ENCODE assay signal across 18 cellular contexts in the genomic region with DNA sequence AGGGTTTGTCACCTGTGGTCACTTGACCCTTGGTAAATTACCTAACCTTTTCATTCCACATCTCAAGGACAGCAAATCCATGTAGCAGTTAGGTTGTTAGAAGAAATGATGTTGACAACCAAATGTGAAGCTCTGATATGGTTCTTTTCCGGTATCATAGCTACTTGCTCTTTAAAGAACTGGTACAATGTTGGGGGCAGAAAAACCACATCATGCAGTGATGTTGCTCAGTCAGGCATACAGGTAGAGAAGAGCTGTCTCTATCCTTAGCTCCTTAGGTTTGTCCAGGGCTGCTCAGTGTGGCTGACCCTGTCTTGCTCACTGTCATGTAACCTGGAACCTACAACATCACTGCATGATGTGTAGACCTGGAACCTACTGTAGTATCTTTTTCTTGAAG.
DNase-seq lines count a peak whose midpoint lies in the region; ATAC-seq and TF ChIP-seq lines count a peak whose summit lies in the region.
"Had no signal": no experiment of that assay in that cellular context is flagged by ENCODE, and none has a peak within 500 bp of the region (broad histone marks: within the 10 kb centered on the region; RNA-seq: fewer than 3 reads in every experiment).

No MANE protein-coding gene starts in this region.

- peak; percentile 44 for ATAC-seq in GM18907 (IDR thresholded peaks at IDR 0.05; ENCODE audit: unreplicated experiment)
- peak; percentile 38 for ATAC-seq in HG02759 (IDR thresholded peaks at IDR 0.05; ENCODE audit: unreplicated experiment)
- ATAC-seq in HG03439 (IDR thresholded peaks at IDR 0.05; ENCODE audit: unreplicated experiment) = no peak
- ATAC-seq: T-cell had no signal

- peaks cover 18 to 98% (median 42%) of the 10 kb centered on the region in 3 donors for H3K4me1 ChIP-seq in esophagus squamous epithelium
- H3K4me1 ChIP-seq in vagina = peaks cover 31% of the 10 kb centered on the region
- peaks cover 19 to 35% (median 23%) of the 10 kb centered on the region in 4 donors for H3K4me1 ChIP-seq in esophagus muscularis mucosa

- no peaks in the 10 kb centered on the region for H3K27me3 Mint-ChIP-seq in activated T-helper 1 cell treated with anti-CD3 and anti-CD28 coated beads, Interleukin-12 subunit alpha, Interleukin-12 subunit beta, Interleukin-2, Interleukin-4 antibody, amounts not matched to agents 30 ng/mL and 10 ng/mL and 1 ng/mL, durations not matched to agents 14 hours and 24 hours and 36 hours (ENCODE audit: insufficient read depth)
- H3K27me3 Mint-ChIP-seq: IgD-negative memory B cell had no signal

- H3K4me3 ChIP-seq in esophagus squamous epithelium = peak overlapping the region in 3 of 4 donors; percentile 4 to 27 (median 11)
- H3K4me3 ChIP-seq in vagina = no peak overlapping the region
- no peak overlapping the region for H3K4me3 ChIP-seq in esophagus muscularis mucosa

- no peak overlapping the region for H3K4me3 Mint-ChIP-seq in activated T-helper 1 cell treated with anti-CD3 and anti-CD28 coated beads, Interleukin-12 subunit alpha, Interleukin-12 subunit beta, Interleukin-2, Interleukin-4 antibody, amounts not matched to agents 30 ng/mL and 10 ng/mL and 1 ng/mL, durations not matched to agents 14 hours and 24 hours and 36 hours
- H3K4me3 Mint-ChIP-seq: HFFc6, T-cell had no signal

- no peaks in the 10 kb centered on the region for H3K9me3 Mint-ChIP-seq in activated T-helper 1 cell treated with anti-CD3 and anti-CD28 coated beads, Interleukin-12 subunit alpha, Interleukin-12 subunit beta, Interleukin-2, Interleukin-4 antibody, amounts not matched to agents 30 ng/mL and 10 ng/mL and 1 ng/mL, durations not matched to agents 14 hours and 24 hours and 36 hours
- H3K9me3 Mint-ChIP-seq: HFFc6, IgD-negative memory B cell, T-cell had no signal

- H3K36me3 Mint-ChIP-seq in activated T-helper 1 cell treated with anti-CD3 and anti-CD28 coated beads, Interleukin-12 subunit alpha, Interleukin-12 subunit beta, Interleukin-2, Interleukin-4 antibody, amounts not matched to agents 30 ng/mL and 10 ng/mL and 1 ng/mL, durations not matched to agents 14 hours and 24 hours and 36 hours (ENCODE audit: low read depth) = no peaks in the 10 kb centered on the region

- no peak for TF ChIP-seq EP300 in esophagus muscularis mucosa (IDR thresholded peaks at IDR 0.05)

- H3K36me3 ChIP-seq in esophagus squamous epithelium = no peaks in the 10 kb centered on the region
- H3K36me3 ChIP-seq in vagina = no peaks in the 10 kb centered on the region
- no peaks in the 10 kb centered on the region for H3K36me3 ChIP-seq in esophagus muscularis mucosa

- TF ChIP-seq POLR2A in esophagus squamous epithelium (IDR thresholded peaks at IDR 0.05) (no peak), vagina (IDR thresholded peaks at IDR 0.05) (no peak), esophagus muscularis mucosa (IDR thresholded peaks at IDR 0.05; ENCODE audit: low read depth) (no peak)

- 90 to 95% methylated on average over 1 of the region's 1 CpG for WGBS in esophagus squamous epithelium, 2 donors
- WGBS in esophagus muscularis mucosa = 27% methylated on average over 1 of the region's 1 CpG

- H3K9me3 ChIP-seq in esophagus squamous epithelium (no peaks in the 10 kb centered on the region), vagina (no peaks in the 10 kb centered on the region), esophagus muscularis mucosa (no peaks in the 10 kb centered on the region)
- H3K9me3 ChIP-seq: SK-N-SH had no signal

- intact Hi-C loops in esophagus squamous epithelium (cut with DNase I) (no loop called here), vagina (cut with DNase I) (no loop called here), esophagus muscularis mucosa (cut with DNase I) (no loop called here)
- intact Hi-C loops in activated T-helper 1 cell treated with anti-CD3 and anti-CD28 coated beads, Interleukin-12 subunit alpha, Interleukin-12 subunit beta, Interleukin-2, Interleukin-4 antibody, amounts not matched to agents 30 ng/mL and 10 ng/mL and 1 ng/mL, durations not matched to agents 14 hours and 24 hours and 36 hours (cut with micrococcal nuclease) = no loop called here

- no peaks in the 10 kb centered on the region for H3K4me1 Mint-ChIP-seq in activated T-helper 1 cell treated with anti-CD3 and anti-CD28 coated beads, Interleukin-12 subunit alpha, Interleukin-12 subunit beta, Interleukin-2, Interleukin-4 antibody, amounts not matched to agents 30 ng/mL and 10 ng/mL and 1 ng/mL, durations not matched to agents 14 hours and 24 hours and 36 hours (ENCODE audit: low read depth)
- H3K4me1 Mint-ChIP-seq: IgD-negative memory B cell, T-cell had no signal

- no peak for TF ChIP-seq CTCF in esophagus squamous epithelium (IDR thresholded peaks at IDR 0.05)
- TF ChIP-seq CTCF in vagina (IDR thresholded peaks at IDR 0.05) = no peak
- TF ChIP-seq CTCF in esophagus muscularis mucosa (IDR thresholded peaks at IDR 0.05) = no peak

- H3K27ac ChIP-seq in esophagus squamous epithelium (peak overlapping the region; percentile 79 to 93 (median 89)), vagina (peak overlapping the region; percentile 45), esophagus muscularis mucosa (replicated peaks in 1 of 4) (no peak overlapping the region)
- H3K27ac ChIP-seq: C4-2B had no signal

- no peak for DNase-seq in esophagus squamous epithelium (lab: John Stamatoyannopoulos, UW)
- DNase-seq in vagina (ENCODE audit: extremely low spot score in 2 of 2) = no peak
- no peak for DNase-seq in esophagus muscularis mucosa (ENCODE audit: extremely low spot score)
- DNase-seq in activated T-helper 1 cell treated with anti-CD3 and anti-CD28 coated beads, Interleukin-12 subunit alpha, Interleukin-12 subunit beta, Interleukin-2, Interleukin-4 antibody, amounts not matched to agents 30 ng/mL and 10 ng/mL and 1 ng/mL, durations not matched to agents 14 hours and 24 hours and 36 hours (ENCODE audit: low spot score) = no peak
- DNase-seq: HFFc6, Karpas-422, MM.1S, NCI-H1092 treated with DMSO at 0.1 percent for 48 hours, NCI-H748 treated with DMSO at 0.1 percent for 48 hours, OCI-M1, SHP77 treated with DMSO at 0.1 percent for 48 hours, SK-N-SH, T-cell had no signal

- H3K27me3 ChIP-seq in esophagus squamous epithelium (no peaks in the 10 kb centered on the region), vagina (no peaks in the 10 kb centered on the region), esophagus muscularis mucosa (no peaks in the 10 kb centered on the region)

- no peak overlapping the region for H3K27ac Mint-ChIP-seq in activated T-helper 1 cell treated with anti-CD3 and anti-CD28 coated beads, Interleukin-12 subunit alpha, Interleukin-12 subunit beta, Interleukin-2, Interleukin-4 antibody, amounts not matched to agents 30 ng/mL and 10 ng/mL and 1 ng/mL, durations not matched to agents 14 hours and 24 hours and 36 hours
- H3K27ac Mint-ChIP-seq: HFFc6, T-cell had no signal

Comparison
In these comparisons a context has a peak if more than half of its experiments do, and no peak if none do; other contexts are left out.
1. H3K27ac ChIP-seq: peak in esophagus squamous epithelium (4 of 4) and vagina (single experiment); none in esophagus muscularis mucosa (0 of 4).
2. H3K4me3 ChIP-seq: peak in esophagus squamous epithelium (3 of 4); none in vagina (0 of 2) and esophagus muscularis mucosa (0 of 4).